Comparison of ENCODE assay signal across 4 cellular contexts in genomic region chr19:49490287-49491029, GRCh38. TPM values are rescaled to one million over a fixed set of nuclear protein-coding genes. Genes with fewer than 3 reads are reported as not detected.
DNase-seq lines count a peak whose midpoint lies in the region.

No MANE protein-coding gene starts in this region.

- H3K27ac ChIP-seq in epithelial cell of prostate = peak overlapping the region; percentile 92

- DNase-seq in H4 (ENCODE audit: low spot score) (peak; percentile 2), epithelial cell of prostate (ENCODE audit: low read depth, low spot score) (no peak), NCI-H1436 (lab: John Stamatoyannopoulos, UW) (no peak), NCI-H774 (lab: John Stamatoyannopoulos, UW) (no peak)

RNA-seq across cellular contexts. Expression of gene RPL13A, which starts 3.0 kb away (rescaled TPM):
- 3,219 and 3,620 TPM in 2 replicates for total RNA-seq in H4 (2014; rRNA removed; shearing (Covaris generic))

RNA-seq across cellular contexts. Expression of gene RPS11, which starts 5.8 kb away (rescaled TPM):
- 6,191 and 6,227 TPM in 2 replicates for total RNA-seq in H4 (2014; rRNA removed; shearing (Covaris generic))

RNA-seq across cellular contexts. Expression of gene FLT3LG, which starts 16.4 kb away (rescaled TPM):
- 2.6 and 6.0 TPM in 2 replicates for total RNA-seq in H4 (2014; rRNA removed; shearing (Covaris generic))

RNA-seq across cellular contexts. Expression of gene FCGRT, which starts 22.0 kb away (rescaled TPM):
- 2.3 and 2.7 TPM in 2 replicates for total RNA-seq in H4 (2014; rRNA removed; shearing (Covaris generic))

RNA-seq across cellular contexts. Expression of gene RCN3, which starts 37.3 kb away (rescaled TPM):
- 6.1 and 7.6 TPM in 2 replicates for total RNA-seq in H4 (2014; rRNA removed; shearing (Covaris generic))
